ENCODE assay signal across 8 cellular contexts in the genomic region with DNA sequence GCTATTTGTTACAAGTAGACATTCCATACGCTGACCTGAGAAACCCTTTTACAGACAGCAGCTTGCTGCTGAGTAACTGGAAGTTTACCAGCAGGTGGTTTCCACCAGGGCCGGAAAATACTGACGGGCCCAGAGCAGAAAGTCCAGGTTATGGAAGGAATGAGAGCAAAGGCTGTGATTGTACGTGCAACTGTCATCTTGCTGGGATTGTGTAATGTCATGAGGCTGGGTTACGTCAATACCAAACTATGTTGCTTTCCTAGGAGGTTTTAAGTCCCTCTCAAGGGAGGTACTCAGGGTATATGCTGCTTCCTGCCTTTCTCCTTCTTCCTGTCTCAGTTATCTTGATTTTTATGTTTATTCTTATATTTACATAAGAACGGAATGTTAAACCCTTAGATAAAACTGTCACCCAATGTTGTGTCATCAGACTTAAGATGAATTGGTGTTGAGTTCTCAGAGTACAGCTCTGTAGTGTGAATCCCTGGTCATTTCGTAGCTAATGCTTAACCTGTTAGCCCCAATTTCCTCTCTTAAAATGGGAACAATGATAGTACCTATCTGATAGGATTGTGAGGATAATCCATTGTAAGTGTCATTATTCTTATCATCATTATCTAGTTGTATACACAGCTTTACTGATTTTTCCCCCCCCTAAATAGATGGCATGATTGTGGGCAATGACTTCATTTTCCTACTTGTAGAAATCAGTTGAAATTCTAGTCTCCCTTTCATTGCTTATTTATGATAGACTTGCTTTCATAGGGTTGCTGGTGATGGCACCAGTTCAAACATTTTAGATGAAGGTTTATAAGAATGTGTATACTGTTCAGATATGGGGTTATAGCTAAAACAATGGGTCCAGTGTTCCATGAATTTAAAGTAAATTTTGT.
DNase-seq lines count a peak whose midpoint lies in the region; ATAC-seq and TF ChIP-seq lines count a peak whose summit lies in the region.

No MANE protein-coding gene starts in this region.

- ATAC-seq in T-helper 17 cell, result peak; percentile 47
- no peak for ATAC-seq in HG03378 (IDR thresholded peaks at IDR 0.05; ENCODE audit: unreplicated experiment)

- peak overlapping the region; percentile 24 for H3K27ac Mint-ChIP-seq in T-helper 17 cell

- peak overlapping the region; percentile 60 for H3K4me2 ChIP-seq in skeletal muscle satellite cell (ENCODE audit: low read length)

- peak; percentile 95 for DNase-seq in HCEC 1CT
- DNase-seq in T-helper 17 cell, result no peak
- DNase-seq in cardiac muscle cell (ENCODE audit: low read depth in 1 of 2, low spot score in 1 of 2), result peak; percentile 45 to 98
- no peak for DNase-seq in activated naive CD4-positive, alpha-beta T cell treated with anti-CD3 and anti-CD28 coated beads, Interleukin-2, amount 50 U/mL, for 16 hours
- DNase-seq in WERI-Rb-1, result no peak
- no peak for DNase-seq in lower leg skin (ENCODE audit: low spot score in 2 of 2)

- H3K4me3 ChIP-seq in cardiac muscle cell, result no peak overlapping the region
- H3K4me3 ChIP-seq in skeletal muscle satellite cell (ENCODE audit: low read length), result no peak overlapping the region
- H3K4me3 ChIP-seq in WERI-Rb-1 (ENCODE audit: low read depth, low read length), result no peak overlapping the region
- no peak overlapping the region for H3K4me3 ChIP-seq in lower leg skin (ENCODE audit: low read depth, poor library complexity, severe bottlenecking)

- intact Hi-C loops in lower leg skin (cut with DNase I; ENCODE audit: low total_unique reads), result no loop called here

- H3K4me1 ChIP-seq in cardiac muscle cell (ENCODE audit: low read depth), result peaks cover 58% of the 10 kb centered on the region
- H3K4me1 ChIP-seq in skeletal muscle satellite cell (ENCODE audit: control insufficient read depth, insufficient read depth, low read length), result peaks cover 70% of the 10 kb centered on the region

- H3K9ac ChIP-seq in skeletal muscle satellite cell (ENCODE audit: low read depth, low read length), result peak overlapping the region; percentile 65

- H3K36me3 ChIP-seq in cardiac muscle cell (no peaks in the 10 kb centered on the region), skeletal muscle satellite cell (ENCODE audit: insufficient read depth, low read length) (peaks cover 12% of the 10 kb centered on the region), WERI-Rb-1 (no peaks in the 10 kb centered on the region)

- peaks cover 31% of the 10 kb centered on the region for H3K4me1 Mint-ChIP-seq in T-helper 17 cell

- TF ChIP-seq CTCF in cardiac muscle cell (IDR thresholded peaks at IDR 0.05; ENCODE audit: low read depth, low read length), result no peak
- no peak for TF ChIP-seq CTCF in WERI-Rb-1 (IDR thresholded peaks at IDR 0.05; ENCODE audit: low read depth, low read length)
- no peak for TF ChIP-seq CTCF in lower leg skin (IDR thresholded peaks at IDR 0.05)

- H3K27ac ChIP-seq in cardiac muscle cell, result peak overlapping the region; percentile 53
- H3K27ac ChIP-seq in WERI-Rb-1, result no peak overlapping the region

- no peak overlapping the region for H3K4me3 Mint-ChIP-seq in T-helper 17 cell

- H3K27me3 Mint-ChIP-seq in T-helper 17 cell, result no peaks in the 10 kb centered on the region

- TF ChIP-seq POLR2A in lower leg skin (IDR thresholded peaks at IDR 0.05), result no peak

- H3K9me3 ChIP-seq in T-helper 17 cell (ENCODE audit: control insufficient read depth, low read length, poor library complexity, severe bottlenecking) (no peaks in the 10 kb centered on the region), cardiac muscle cell (ENCODE audit: low read depth) (no peaks in the 10 kb centered on the region), skeletal muscle satellite cell (replicated peaks; ENCODE audit: low read length) (peaks cover 4% of the 10 kb centered on the region), WERI-Rb-1 (ENCODE audit: severe bottlenecking) (no peaks in the 10 kb centered on the region)

- 37 to 39% methylated on average over 7 of the region's 7 CpGs for WGBS in lower leg skin, 2 donors

- peaks cover 2% of the 10 kb centered on the region for H3K36me3 Mint-ChIP-seq in T-helper 17 cell (ENCODE audit: low read depth)

- H3K27me3 ChIP-seq in cardiac muscle cell, result no peaks in the 10 kb centered on the region
- no peaks in the 10 kb centered on the region for H3K27me3 ChIP-seq in skeletal muscle satellite cell (ENCODE audit: control insufficient read depth, insufficient read depth, low read length)
- H3K27me3 ChIP-seq in WERI-Rb-1 (ENCODE audit: insufficient read depth, low read depth, severe bottlenecking), result no peaks in the 10 kb centered on the region

Comparison
In these comparisons a context has a peak if more than half of its experiments do, and no peak if none do; other contexts are left out.
1. DNase-seq: peak in HCEC 1CT (single experiment) and cardiac muscle cell (2 of 2); none in T-helper 17 cell (0 of 3), activated naive CD4-positive, alpha-beta T cell treated with anti-CD3 and anti-CD28 coated beads, Interleukin-2, amount 50 U/mL, for 16 hours (single experiment), WERI-Rb-1 (single experiment) and lower leg skin (0 of 2).